15 cellular contexts compared by ENCODE assay signal in genomic region chr9:124266139-124266825, GRCh38. TPM values are rescaled to one million over a fixed set of nuclear protein-coding genes. Genes with fewer than 3 reads are reported as not detected.
DNase-seq lines count a peak whose midpoint lies in the region; ATAC-seq, FAIRE-seq and TF ChIP-seq lines count a peak whose summit lies in the region.
"Had no signal": no experiment of that assay in that cellular context is flagged by ENCODE, and none has a peak within 500 bp of the region (broad histone marks: within the 10 kb centered on the region; RNA-seq: fewer than 3 reads in every experiment).

No MANE protein-coding gene starts in this region.

- H3K4me1 ChIP-seq in Panc1 (ENCODE audit: control insufficient read depth, insufficient read depth, low read length): peaks cover 80% of the 10 kb centered on the region
- peaks cover 81% of the 10 kb centered on the region for H3K4me1 ChIP-seq in endothelial cell of umbilical vein (ENCODE audit: control insufficient read depth, extremely low read depth, insufficient read depth, low read length)
- H3K4me1 ChIP-seq in MM.1S (ENCODE audit: low read length): no peaks in the 10 kb centered on the region
- H3K4me1 ChIP-seq: BE2C had no signal

- dilution Hi-C loops in endothelial cell of umbilical vein (cut with MboI; ENCODE audit: extremely low pct_ligation_motif_present, low sequenced_read_pairs): no loop called here

- POLR2A ChIA-PET in Panc1 (lab: Charles Lee): interaction anchor here (1.0 kb wide), 1 partner anchor 22 kb away, joined by 4 read pairs; no protein-coding TSS in a partner anchor
- POLR2A ChIA-PET in endothelial cell of umbilical vein (lab: Charles Lee): interaction anchor here (1.1 kb wide), 1 partner anchor 15 kb away, joined by 4 read pairs; no protein-coding TSS in a partner anchor
- POLR2A ChIA-PET in naive thymus-derived CD8-positive, alpha-beta T cell (lab: Charles Lee): no interaction called here

- H3K4me3 Mint-ChIP-seq in CD14-positive monocyte: peak overlapping the region in 1 of 2 donors; percentile 35
- H3K4me3 Mint-ChIP-seq in osteocyte (ENCODE audit: unreplicated experiment): no peak overlapping the region
- H3K4me3 Mint-ChIP-seq in naive thymus-derived CD8-positive, alpha-beta T cell: no peak overlapping the region
- H3K4me3 Mint-ChIP-seq: activated CD4-positive, alpha-beta T cell treated with anti-CD3 and anti-CD28 coated beads for 36 hours; activated T-helper 17 cell treated with anti-CD3 and anti-CD28 coated beads, Interleukin-2, amount 50 U/mL, for 72 hours had no signal

- peaks cover 47 to 62% of the 10 kb centered on the region in 2 donors for H3K36me3 Mint-ChIP-seq in CD14-positive monocyte
- peaks cover 14% of the 10 kb centered on the region for H3K36me3 Mint-ChIP-seq in osteocyte (ENCODE audit: unreplicated experiment)
- H3K36me3 Mint-ChIP-seq in naive thymus-derived CD8-positive, alpha-beta T cell: no peaks in the 10 kb centered on the region

- no peak for TF ChIP-seq POLR2A in endothelial cell of umbilical vein (IDR thresholded peaks at IDR 0.05; ENCODE audit: low read depth, low read length)

- TF ChIP-seq CTCF in CD14-positive monocyte (IDR thresholded peaks at IDR 0.05): no peak
- no peak for TF ChIP-seq CTCF in Panc1 (IDR thresholded peaks at IDR 0.05)
- TF ChIP-seq CTCF in endothelial cell of umbilical vein (IDR thresholded peaks at IDR 0.05; ENCODE audit: extremely low read depth in 1 of 2, insufficient read depth in 1 of 2, low read depth in 1 of 2, low read length in 2 of 2): no peak
- no peak for TF ChIP-seq CTCF in osteocyte (IDR thresholded peaks at IDR 0.05)
- TF ChIP-seq CTCF in MM.1S (IDR thresholded peaks at IDR 0.05; ENCODE audit: low read length): no peak

- intact Hi-C loops in CD14-positive monocyte (cut with micrococcal nuclease) (no loop called here), Panc1 (cut with micrococcal nuclease; ENCODE audit: unreplicated experiment) (no loop called here), endothelial cell of umbilical vein (cut with micrococcal nuclease) (loop anchor here (2.0 kb wide), 2 partner anchors 55 to 139 kb away; no protein-coding TSS in a partner anchor)

- H3F3A ChIP-seq in MM.1S (ENCODE audit: insufficient read depth, low read length): no peaks in the 10 kb centered on the region

- H3K27me3 Mint-ChIP-seq in CD14-positive monocyte (ENCODE audit: low read depth in 3 of 3): peaks cover 0 to 2% (median 0%) of the 10 kb centered on the region in 3 donors
- H3K27me3 Mint-ChIP-seq in osteocyte (ENCODE audit: unreplicated experiment): no peaks in the 10 kb centered on the region
- H3K27me3 Mint-ChIP-seq in naive thymus-derived CD8-positive, alpha-beta T cell: peaks cover 0 to 32% (median 13%) of the 10 kb centered on the region in 5 donors
- H3K27me3 Mint-ChIP-seq: activated T-helper 17 cell treated with anti-CD3 and anti-CD28 coated beads, Interleukin-2, amount 50 U/mL, for 72 hours had no signal

- DNase-seq in CD14-positive monocyte (ENCODE audit: low spot score) (no peak), Panc1 (ENCODE audit: low read depth, low spot score) (no peak), endothelial cell of umbilical vein (ENCODE audit: low read depth, low spot score) (peak; percentile 43), osteocyte (ENCODE audit: extremely low spot score, unreplicated experiment) (no peak), NCI-H2227 treated with DMSO at 0.1 percent for 48 hours (lab: John Stamatoyannopoulos, UW) (no peak), MM.1S (no peak)
- no peak for DNase-seq in naive thymus-derived CD8-positive, alpha-beta T cell
- DNase-seq in stimulated activated CD4-positive, alpha-beta T cell treated with anti-CD3 and anti-CD28 coated beads, Interleukin-2, amount 100 ng/mL, for 24 hours: no peak
- DNase-seq: activated CD4-positive, alpha-beta T cell treated with anti-CD3 and anti-CD28 coated beads for 36 hours; BE2C; SHP77 treated with DMSO at 0.1 percent for 48 hours had no signal

- CTCF ChIA-PET in Panc1 (lab: Charles Lee): no interaction called here
- CTCF ChIA-PET in endothelial cell of umbilical vein (lab: Charles Lee): interaction anchor here (1.1 to 2.6 kb wide), 9 partner anchors 9 to 140 kb away, joined by 3 to 9 read pairs (median 5); no protein-coding TSS in a partner anchor

- H4K20me1 ChIP-seq in endothelial cell of umbilical vein (replicated peaks; ENCODE audit: control insufficient read depth, extremely low read depth, insufficient read depth, low read length) (no peaks in the 10 kb centered on the region), MM.1S (ENCODE audit: insufficient read depth, low read length) (no peaks in the 10 kb centered on the region)

- peaks cover 95% of the 10 kb centered on the region for H3K4me1 Mint-ChIP-seq in CD14-positive monocyte
- peaks cover 88% of the 10 kb centered on the region for H3K4me1 Mint-ChIP-seq in osteocyte (ENCODE audit: unreplicated experiment)
- peaks cover 0 to 65% (median 3%) of the 10 kb centered on the region in 4 donors for H3K4me1 Mint-ChIP-seq in naive thymus-derived CD8-positive, alpha-beta T cell
- H3K4me1 Mint-ChIP-seq: activated T-helper 17 cell treated with anti-CD3 and anti-CD28 coated beads, Interleukin-2, amount 50 U/mL, for 72 hours had no signal

- H3K9me2 ChIP-seq in MM.1S (replicated peaks; ENCODE audit: insufficient read depth, low read length): no peaks in the 10 kb centered on the region

- H3K27me3 ChIP-seq in Panc1 (ENCODE audit: control insufficient read depth, insufficient read depth, low read length): no peaks in the 10 kb centered on the region
- no peaks in the 10 kb centered on the region for H3K27me3 ChIP-seq in endothelial cell of umbilical vein (ENCODE audit: control insufficient read depth in 2 of 2, insufficient read depth in 2 of 2, low read length in 2 of 2)
- H3K27me3 ChIP-seq in MM.1S (replicated peaks; ENCODE audit: insufficient read depth, low read length): no peaks in the 10 kb centered on the region
- H3K27me3 ChIP-seq: cardiac muscle cell had no signal

- H3K9me3 Mint-ChIP-seq in CD14-positive monocyte (no peaks in the 10 kb centered on the region), osteocyte (ENCODE audit: unreplicated experiment) (no peaks in the 10 kb centered on the region)
- no peaks in the 10 kb centered on the region for H3K9me3 Mint-ChIP-seq in naive thymus-derived CD8-positive, alpha-beta T cell
- H3K9me3 Mint-ChIP-seq: activated T-helper 17 cell treated with anti-CD3 and anti-CD28 coated beads, Interleukin-2, amount 50 U/mL, for 72 hours had no signal

- H2AFZ ChIP-seq in endothelial cell of umbilical vein (ENCODE audit: low read depth, low read length) (no peak overlapping the region), MM.1S (ENCODE audit: low read length) (no peak overlapping the region)

- H3K9ac ChIP-seq in endothelial cell of umbilical vein (replicated peaks; ENCODE audit: extremely low read depth, insufficient read depth, low read length) (peak overlapping the region; percentile 88), MM.1S (ENCODE audit: low read length) (no peak overlapping the region)

- H3K4me2 ChIP-seq in endothelial cell of umbilical vein (ENCODE audit: insufficient read depth, low read length) (no peak overlapping the region), MM.1S (ENCODE audit: low read depth, low read length) (no peak overlapping the region)

- no peaks in the 10 kb centered on the region for H3K36me3 ChIP-seq in Panc1 (ENCODE audit: control insufficient read depth, insufficient read depth, low read length)
- H3K36me3 ChIP-seq in endothelial cell of umbilical vein (ENCODE audit: control insufficient read depth in 2 of 2, extremely low read depth in 1 of 2, insufficient read depth in 2 of 2, low read length in 2 of 2): no peaks in the 10 kb centered on the region
- H3K36me3 ChIP-seq in MM.1S (replicated peaks; ENCODE audit: insufficient read depth, low read length): no peaks in the 10 kb centered on the region
- H3K36me3 ChIP-seq: BE2C, cardiac muscle cell, thoracic aorta had no signal

- no peak for FAIRE-seq in endothelial cell of umbilical vein (lab: Jason Lieb, UNC)
- FAIRE-seq: H1 had no signal

- BruUV-seq in Panc1 (replicated peaks; lab: Mats Ljungman, UMichigan) (no TSS peak), endothelial cell of umbilical vein (replicated peaks; lab: Mats Ljungman, UMichigan) (no TSS peak)

- in situ Hi-C loops in Panc1 (cut with HindIII; ENCODE audit: low pct_unique_long_range_greater_than_20kb, low sequenced_read_pairs): no loop called here

- H3K4me3 ChIP-seq in Panc1 (ENCODE audit: low read depth in 2 of 2, low read length in 2 of 2): peak overlapping the region in 1 of 2 experiments; percentile 14; a peak in 2 of 4 replicates
- H3K4me3 ChIP-seq in endothelial cell of umbilical vein (replicated peaks in 1 of 3; ENCODE audit: insufficient read depth in 1 of 3, low read depth in 1 of 3, low read length in 3 of 3): no peak overlapping the region
- H3K4me3 ChIP-seq in MM.1S (ENCODE audit: low read length): no peak overlapping the region
- H3K4me3 ChIP-seq: cardiac muscle cell had no signal

- H3K27ac ChIP-seq in Panc1 (ENCODE audit: low read length): peak overlapping the region; percentile 87
- peak overlapping the region; percentile 87 for H3K27ac ChIP-seq in endothelial cell of umbilical vein (ENCODE audit: insufficient read depth, low read depth, low read length)
- no peak overlapping the region for H3K27ac ChIP-seq in MM.1S (ENCODE audit: low read length)
- H3K27ac ChIP-seq: cardiac muscle cell had no signal

- no peaks in the 10 kb centered on the region for H3K9me1 ChIP-seq in endothelial cell of umbilical vein (replicated peaks; ENCODE audit: control insufficient read depth, extremely low read depth, insufficient read depth, low read length)

- H3K79me2 ChIP-seq in endothelial cell of umbilical vein (ENCODE audit: control insufficient read depth, insufficient read depth, low read length): peaks cover 92% of the 10 kb centered on the region
- H3K79me2 ChIP-seq in MM.1S (ENCODE audit: low read length): peaks cover 82% of the 10 kb centered on the region

- H3K9me3 ChIP-seq in Panc1 (ENCODE audit: control insufficient read depth, insufficient read depth, low read depth, low read length) (no peaks in the 10 kb centered on the region), endothelial cell of umbilical vein (replicated peaks; ENCODE audit: control insufficient read depth, insufficient read depth, low read length) (no peaks in the 10 kb centered on the region), MM.1S (replicated peaks; ENCODE audit: insufficient read depth, low read length) (no peaks in the 10 kb centered on the region)
- H3K9me3 ChIP-seq: BE2C, thoracic aorta had no signal

- H3K27ac Mint-ChIP-seq in CD14-positive monocyte (peak overlapping the region; percentile 17 to 92 (median 79)), osteocyte (ENCODE audit: unreplicated experiment) (peak overlapping the region; percentile 97)
- H3K27ac Mint-ChIP-seq in naive thymus-derived CD8-positive, alpha-beta T cell: no peak overlapping the region
- H3K27ac Mint-ChIP-seq: activated CD4-positive, alpha-beta T cell treated with anti-CD3 and anti-CD28 coated beads for 36 hours; activated T-helper 17 cell treated with anti-CD3 and anti-CD28 coated beads, Interleukin-2, amount 50 U/mL, for 72 hours had no signal

- peak; percentile 33 for ATAC-seq in Panc1
- ATAC-seq in naive thymus-derived CD8-positive, alpha-beta T cell: no peak
- ATAC-seq: activated CD4-positive, alpha-beta T cell treated with anti-CD3 and anti-CD28 coated beads for 36 hours; activated T-helper 17 cell treated with anti-CD3 and anti-CD28 coated beads, Interleukin-2, amount 50 U/mL, for 72 hours had no signal

RNA-seq across cellular contexts. Expression of gene NEK6, which starts 8.5 kb away (rescaled TPM):
- 10 to 100 TPM; 26.1 to 35.8 TPM for polyA plus RNA-seq in CD14-positive monocyte
- total RNA-seq in Panc1 (2021; ENCODE audit: unreplicated experiment): 56.3 TPM
- 74.0 TPM for polyA plus RNA-seq in Panc1 (2012; ENCODE audit: insufficient read length)
- total RNA-seq in endothelial cell of umbilical vein: 65.9 and 67.1 TPM in 2 replicates
- polyA plus RNA-seq in endothelial cell of umbilical vein: 64.3 and 96.1 TPM in 2 replicates
- polyA plus RNA-seq in endothelial cell of umbilical vein (2011; cell fraction: cytosol; rRNA removed): 77.1 and 88.2 TPM in 2 replicates
- polyA plus RNA-seq in endothelial cell of umbilical vein (2011; cell fraction: nucleus; rRNA removed): 79.5 and 84.6 TPM in 2 replicates
- 62.6 and 78.9 TPM in 2 replicates for polyA plus RNA-seq in endothelial cell of umbilical vein (2012)
- 111 and 153 TPM in 2 replicates for polyA minus RNA-seq in endothelial cell of umbilical vein
- 5.1 TPM for polyA minus RNA-seq in endothelial cell of umbilical vein (2011; cell fraction: cytosol; rRNA and poly(A)+ RNA removed)
- polyA minus RNA-seq in endothelial cell of umbilical vein (2011; cell fraction: nucleus; rRNA and poly(A)+ RNA removed): 48.7 and 63.7 TPM in 2 replicates
- total RNA-seq in osteocyte: 111 and 115 TPM in 2 replicates
- 1 to 10 TPM in 1 of 2 experiments, under 1 TPM in 1; 0.83 to 1.2 TPM for total RNA-seq in naive thymus-derived CD8-positive, alpha-beta T cell
- polyA plus RNA-seq in naive thymus-derived CD8-positive, alpha-beta T cell: 1 to 10 TPM in 1 of 3 donors, under 1 TPM in 1, not detected in 1; 0.37 to 1.7 TPM

Comparison
In these comparisons a context has a peak if more than half of its experiments do, and no peak if none do; other contexts are left out.
1. H3K27ac Mint-ChIP-seq: peak in CD14-positive monocyte (7 of 7) and osteocyte (single experiment); none in naive thymus-derived CD8-positive, alpha-beta T cell (0 of 10).
2. RNA of gene NEK6, which starts 8.5 kb away (total RNA-seq): 111 to 115 TPM in osteocyte, 65.9 to 67.1 TPM in endothelial cell of umbilical vein and 56.3 TPM in Panc1 (single experiment); 0.83 to 1.2 TPM in naive thymus-derived CD8-positive, alpha-beta T cell; every median in the first group is over 10 times any median in the second.